In genomic region chr17:79183221-79184158, GRCh38 we compare ENCODE assay signal across 1 cellular context.
A peak's percentile ranks its signal among the peaks of the same experiment; 100 is the strongest.
TF ChIP-seq lines count a peak whose summit lies in the region.

No MANE protein-coding gene starts in this region.

TF ChIP-seq in HEK293, 187 proteins besides CTCF, POLR2A, EP300 and RAD21 (continued from another document):
- TF ChIP-seq ZNF18 (tag by site-specific recombination; IDR thresholded peaks at IDR 0.05): no peak
- TF ChIP-seq ZNF501 (tag by site-specific recombination; IDR thresholded peaks at IDR 0.05): peak; percentile 61; the same call in 1 of the 2 replicates
- peak; percentile 68 for TF ChIP-seq ZNF629 (tag by site-specific recombination; IDR thresholded peaks at IDR 0.05)
- TF ChIP-seq FEZF1 (tag by site-specific recombination; IDR thresholded peaks at IDR 0.05): no peak
- no peak for TF ChIP-seq GLI2 (tag by site-specific recombination; IDR thresholded peaks at IDR 0.05; ENCODE audit: borderline replicate concordance, low read depth)
- TF ChIP-seq AEBP2 (tag by site-specific recombination; IDR thresholded peaks at IDR 0.05; ENCODE audit: borderline replicate concordance): no peak
- no peak for TF ChIP-seq ZNF266 (tag by site-specific recombination; IDR thresholded peaks at IDR 0.05; ENCODE audit: low read depth)
- peak; percentile 83 for TF ChIP-seq SP7 (tag by site-specific recombination; IDR thresholded peaks at IDR 0.05)
- no peak for TF ChIP-seq BCL11A (tag by site-specific recombination; IDR thresholded peaks at IDR 0.05; ENCODE audit: low read depth)
- peak; percentile 51; the same call in 1 of the 2 replicates for TF ChIP-seq TCF7L2 (IDR thresholded peaks at IDR 0.05; ENCODE audit: borderline replicate concordance, low read depth, low read length)
- TF ChIP-seq, protein P1, sequence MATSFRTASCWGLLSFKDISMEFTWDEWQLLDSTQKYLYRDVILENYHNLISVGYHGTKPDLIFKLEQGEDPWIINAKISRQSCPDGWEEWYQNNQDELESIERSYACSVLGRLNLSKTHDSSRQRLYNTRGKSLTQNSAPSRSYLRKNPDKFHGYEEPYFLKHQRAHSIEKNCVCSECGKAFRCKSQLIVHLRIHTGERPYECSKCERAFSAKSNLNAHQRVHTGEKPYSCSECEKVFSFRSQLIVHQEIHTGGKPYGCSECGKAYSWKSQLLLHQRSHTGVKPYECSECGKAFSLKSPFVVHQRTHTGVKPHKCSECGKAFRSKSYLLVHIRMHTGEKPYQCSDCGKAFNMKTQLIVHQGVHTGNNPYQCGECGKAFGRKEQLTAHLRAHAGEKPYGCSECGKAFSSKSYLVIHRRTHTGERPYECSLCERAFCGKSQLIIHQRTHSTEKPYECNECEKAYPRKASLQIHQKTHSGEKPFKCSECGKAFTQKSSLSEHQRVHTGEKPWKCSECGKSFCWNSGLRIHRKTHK (tag by site-specific recombination; IDR thresholded peaks at IDR 0.05): no peak
- TF ChIP-seq ZNF221 (tag by site-specific recombination; IDR thresholded peaks at IDR 0.05; ENCODE audit: borderline replicate concordance): no peak
- TF ChIP-seq ZNF391 (tag by site-specific recombination; IDR thresholded peaks at IDR 0.05; ENCODE audit: borderline replicate concordance, low read depth): no peak
- 0 out of 2 replicates have a peak, but pooled peaks have one; percentile 7 for TF ChIP-seq ZSCAN23 (tag by site-specific recombination; IDR thresholded peaks at IDR 0.05)
- peak; percentile 41 for TF ChIP-seq ZNF585B (tag by site-specific recombination; IDR thresholded peaks at IDR 0.05)
- no peak for TF ChIP-seq ZNF555 (tag by site-specific recombination; conservative IDR thresholded peaks at IDR 0.05)
- peak; percentile 50; the same call in 1 of the 2 replicates for TF ChIP-seq SP3 (tag by site-specific recombination; IDR thresholded peaks at IDR 0.05)
- TF ChIP-seq, protein P2, sequence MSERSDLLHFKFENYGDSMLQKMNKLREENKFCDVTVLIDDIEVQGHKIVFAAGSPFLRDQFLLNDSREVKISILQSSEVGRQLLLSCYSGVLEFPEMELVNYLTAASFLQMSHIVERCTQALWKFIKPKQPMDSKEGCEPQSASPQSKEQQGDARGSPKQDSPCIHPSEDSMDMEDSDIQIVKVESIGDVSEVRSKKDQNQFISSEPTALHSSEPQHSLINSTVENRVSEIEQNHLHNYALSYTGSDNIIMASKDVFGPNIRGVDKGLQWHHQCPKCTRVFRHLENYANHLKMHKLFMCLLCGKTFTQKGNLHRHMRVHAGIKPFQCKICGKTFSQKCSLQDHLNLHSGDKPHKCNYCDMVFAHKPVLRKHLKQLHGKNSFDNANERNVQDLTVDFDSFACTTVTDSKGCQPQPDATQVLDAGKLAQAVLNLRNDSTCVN (tag by site-specific recombination; optimal IDR thresholded peaks at IDR 0.05): peak; percentile 99
- TF ChIP-seq, protein P3, sequence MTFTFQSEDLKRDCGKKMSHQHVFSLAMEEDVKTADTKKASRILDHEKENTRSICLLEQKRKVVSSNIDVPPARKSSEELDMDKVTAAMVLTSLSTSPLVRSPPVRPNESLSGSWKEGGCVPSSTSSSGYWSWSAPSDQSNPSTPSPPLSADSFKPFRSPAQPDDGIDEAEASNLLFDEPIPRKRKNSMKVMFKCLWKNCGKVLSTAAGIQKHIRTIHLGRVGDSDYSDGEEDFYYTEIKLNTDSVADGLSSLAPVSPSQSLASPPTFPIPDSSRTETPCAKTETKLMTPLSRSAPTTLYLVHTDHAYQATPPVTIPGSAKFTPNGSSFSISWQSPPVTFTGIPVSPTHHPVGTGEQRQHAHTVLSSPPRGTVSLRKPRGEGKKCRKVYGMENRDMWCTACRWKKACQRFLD (tag by site-specific recombination; IDR thresholded peaks at IDR 0.05): no peak
- TF ChIP-seq, protein P4, sequence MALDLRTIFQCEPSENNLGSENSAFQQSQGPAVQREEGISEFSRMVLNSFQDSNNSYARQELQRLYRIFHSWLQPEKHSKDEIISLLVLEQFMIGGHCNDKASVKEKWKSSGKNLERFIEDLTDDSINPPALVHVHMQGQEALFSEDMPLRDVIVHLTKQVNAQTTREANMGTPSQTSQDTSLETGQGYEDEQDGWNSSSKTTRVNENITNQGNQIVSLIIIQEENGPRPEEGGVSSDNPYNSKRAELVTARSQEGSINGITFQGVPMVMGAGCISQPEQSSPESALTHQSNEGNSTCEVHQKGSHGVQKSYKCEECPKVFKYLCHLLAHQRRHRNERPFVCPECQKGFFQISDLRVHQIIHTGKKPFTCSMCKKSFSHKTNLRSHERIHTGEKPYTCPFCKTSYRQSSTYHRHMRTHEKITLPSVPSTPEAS (tag by site-specific recombination; IDR thresholded peaks at IDR 0.05): peak; percentile 88
- peak; percentile 28; the same call in 1 of the 2 replicates for TF ChIP-seq ZBTB7A (tag by site-specific recombination; IDR thresholded peaks at IDR 0.05; ENCODE audit: low read depth)
- no peak for TF ChIP-seq ZNF211 (tag by site-specific recombination; IDR thresholded peaks at IDR 0.05; ENCODE audit: low read depth)
- peak; percentile 24; the same call in 1 of the 2 replicates for TF ChIP-seq ZBTB48 (tag by site-specific recombination; IDR thresholded peaks at IDR 0.05)
- no peak for TF ChIP-seq ZNF624 (tag by site-specific recombination; IDR thresholded peaks at IDR 0.05)
- TF ChIP-seq ZNF223 (tag by site-specific recombination; IDR thresholded peaks at IDR 0.05): no peak
- TF ChIP-seq KLF17 (tag by site-specific recombination; IDR thresholded peaks at IDR 0.05): peak; percentile 77
- no peak for TF ChIP-seq ZNF571 (tag by site-specific recombination; IDR thresholded peaks at IDR 0.05)
- TF ChIP-seq, protein P5, sequence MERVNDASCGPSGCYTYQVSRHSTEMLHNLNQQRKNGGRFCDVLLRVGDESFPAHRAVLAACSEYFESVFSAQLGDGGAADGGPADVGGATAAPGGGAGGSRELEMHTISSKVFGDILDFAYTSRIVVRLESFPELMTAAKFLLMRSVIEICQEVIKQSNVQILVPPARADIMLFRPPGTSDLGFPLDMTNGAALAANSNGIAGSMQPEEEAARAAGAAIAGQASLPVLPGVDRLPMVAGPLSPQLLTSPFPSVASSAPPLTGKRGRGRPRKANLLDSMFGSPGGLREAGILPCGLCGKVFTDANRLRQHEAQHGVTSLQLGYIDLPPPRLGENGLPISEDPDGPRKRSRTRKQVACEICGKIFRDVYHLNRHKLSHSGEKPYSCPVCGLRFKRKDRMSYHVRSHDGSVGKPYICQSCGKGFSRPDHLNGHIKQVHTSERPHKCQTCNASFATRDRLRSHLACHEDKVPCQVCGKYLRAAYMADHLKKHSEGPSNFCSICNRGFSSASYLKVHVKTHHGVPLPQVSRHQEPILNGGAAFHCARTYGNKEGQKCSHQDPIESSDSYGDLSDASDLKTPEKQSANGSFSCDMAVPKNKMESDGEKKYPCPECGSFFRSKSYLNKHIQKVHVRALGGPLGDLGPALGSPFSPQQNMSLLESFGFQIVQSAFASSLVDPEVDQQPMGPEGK (tag by site-specific recombination; IDR thresholded peaks at IDR 0.05): peak; percentile 88
- TF ChIP-seq ZNF654 (tag by site-specific recombination; IDR thresholded peaks at IDR 0.05; ENCODE audit: low read depth): no peak
- peak; percentile 77 for TF ChIP-seq GLIS2 (tag by site-specific recombination; IDR thresholded peaks at IDR 0.05)
- TF ChIP-seq KLF8 (tag by site-specific recombination; IDR thresholded peaks at IDR 0.05): no peak; the same call in 1 of the 2 replicates
- TF ChIP-seq, protein P6, sequence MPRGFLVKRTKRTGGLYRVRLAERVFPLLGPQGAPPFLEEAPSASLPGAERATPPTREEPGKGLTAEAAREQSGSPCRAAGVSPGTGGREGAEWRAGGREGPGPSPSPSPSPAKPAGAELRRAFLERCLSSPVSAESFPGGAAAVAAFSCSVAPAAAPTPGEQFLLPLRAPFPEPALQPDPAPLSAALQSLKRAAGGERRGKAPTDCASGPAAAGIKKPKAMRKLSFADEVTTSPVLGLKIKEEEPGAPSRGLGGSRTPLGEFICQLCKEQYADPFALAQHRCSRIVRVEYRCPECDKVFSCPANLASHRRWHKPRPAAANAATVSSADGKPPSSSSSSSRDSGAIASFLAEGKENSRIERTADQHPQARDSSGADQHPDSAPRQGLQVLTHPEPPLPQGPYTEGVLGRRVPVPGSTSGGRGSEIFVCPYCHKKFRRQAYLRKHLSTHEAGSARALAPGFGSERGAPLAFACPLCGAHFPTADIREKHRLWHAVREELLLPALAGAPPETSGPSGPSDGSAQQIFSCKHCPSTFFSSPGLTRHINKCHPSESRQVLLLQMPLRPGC (tag by site-specific recombination; IDR thresholded peaks at IDR 0.05): 0 out of 2 replicates have a peak, but pooled peaks have one; percentile 19
- TF ChIP-seq SETDB1 (IDR thresholded peaks at IDR 0.05; ENCODE audit: insufficient read length, low read length): no peak
- TF ChIP-seq ZNF140 (tag by site-specific recombination; IDR thresholded peaks at IDR 0.05): no peak
- no peak for TF ChIP-seq ZNF174 (tag by site-specific recombination; IDR thresholded peaks at IDR 0.05)
- TF ChIP-seq ZFHX2 (tag by site-specific recombination; conservative IDR thresholded peaks at IDR 0.05): peak; percentile 88
- peak; percentile 77 for TF ChIP-seq ZNF394 (tag by site-specific recombination; IDR thresholded peaks at IDR 0.05; ENCODE audit: borderline replicate concordance)
- peak; percentile 97 for TF ChIP-seq ZNF610 (tag by site-specific recombination; IDR thresholded peaks at IDR 0.05; ENCODE audit: borderline replicate concordance)
- 0 out of 2 replicates have a peak, but pooled peaks have one; percentile 17 for TF ChIP-seq ZNF843 (tag by site-specific recombination; IDR thresholded peaks at IDR 0.05)
- TF ChIP-seq, protein P7, sequence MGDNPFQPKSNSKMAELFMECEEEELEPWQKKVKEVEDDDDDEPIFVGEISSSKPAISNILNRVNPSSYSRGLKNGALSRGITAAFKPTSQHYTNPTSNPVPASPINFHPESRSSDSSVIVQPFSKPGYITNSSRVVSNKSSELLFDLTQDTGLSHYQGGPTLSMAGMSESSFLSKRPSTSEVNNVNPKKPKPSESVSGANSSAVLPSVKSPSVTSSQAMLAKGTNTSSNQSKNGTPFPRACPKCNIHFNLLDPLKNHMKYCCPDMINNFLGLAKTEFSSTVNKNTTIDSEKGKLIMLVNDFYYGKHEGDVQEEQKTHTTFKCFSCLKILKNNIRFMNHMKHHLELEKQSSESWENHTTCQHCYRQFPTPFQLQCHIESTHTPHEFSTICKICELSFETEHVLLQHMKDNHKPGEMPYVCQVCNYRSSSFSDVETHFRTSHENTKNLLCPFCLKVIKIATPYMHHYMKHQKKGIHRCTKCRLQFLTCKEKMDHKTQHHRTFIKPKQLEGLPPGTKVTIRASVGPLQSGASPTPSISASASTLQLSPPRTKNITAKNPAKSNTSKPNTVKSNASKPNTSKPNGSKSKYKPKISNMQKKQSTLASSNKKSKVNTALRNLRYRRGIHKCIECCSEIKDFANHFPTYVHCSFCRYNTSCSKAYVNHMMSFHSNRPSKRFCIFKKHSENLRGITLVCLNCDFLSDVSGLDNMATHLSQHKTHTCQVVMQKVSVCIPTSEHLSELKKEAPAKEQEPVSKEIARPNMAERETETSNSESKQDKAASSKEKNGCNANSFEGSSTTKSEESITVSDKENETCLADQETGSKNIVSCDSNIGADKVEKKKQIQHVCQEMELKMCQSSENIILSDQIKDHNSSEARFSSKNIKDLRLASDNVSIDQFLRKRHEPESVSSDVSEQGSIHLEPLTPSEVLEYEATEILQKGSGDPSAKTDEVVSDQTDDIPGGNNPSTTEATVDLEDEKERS (tag by site-specific recombination; IDR thresholded peaks at IDR 0.05): no peak
- peak; percentile 24; the same call in 1 of the 2 replicates for TF ChIP-seq KLF1 (tag by site-specific recombination; IDR thresholded peaks at IDR 0.05)
- peak; percentile 95 for TF ChIP-seq ZNF341 (tag by site-specific recombination; IDR thresholded peaks at IDR 0.05; ENCODE audit: low read depth)
- no peak for TF ChIP-seq ZNF155 (tag by site-specific recombination; IDR thresholded peaks at IDR 0.05)
